6 cellular contexts compared by ENCODE assay signal in the genomic region with DNA sequence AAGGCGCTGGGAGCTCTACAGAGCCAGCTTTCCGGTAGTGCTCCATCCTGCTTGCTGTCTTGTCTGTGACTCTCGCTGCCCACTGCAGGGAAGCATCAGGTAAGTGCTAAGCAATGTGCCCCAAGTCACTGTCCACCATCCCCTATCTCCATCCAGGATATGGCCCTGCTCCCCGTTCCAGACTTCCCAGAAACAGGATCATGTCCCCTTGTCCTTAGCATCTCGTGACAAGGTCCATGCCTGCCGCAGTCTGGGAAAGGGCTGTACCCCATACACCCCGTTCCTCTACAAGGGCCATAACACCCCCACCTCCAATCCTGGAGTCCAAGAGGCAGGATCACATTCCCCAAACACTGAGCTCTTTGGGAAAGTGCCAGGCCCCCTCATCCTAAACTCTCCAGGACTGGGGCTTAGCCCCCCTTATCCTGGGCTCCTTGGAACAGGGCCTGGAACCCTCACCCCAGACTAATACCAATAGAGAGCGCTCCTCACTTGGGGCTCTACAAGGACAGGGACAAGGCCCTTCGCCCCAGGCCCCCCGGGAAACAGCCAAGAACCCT. TPM values are rescaled to one million over a fixed set of nuclear protein-coding genes. Genes with fewer than 3 reads are reported as not detected.
A peak's percentile ranks its signal among the peaks of the same experiment; 100 is the strongest.
DNase-seq lines count a peak whose midpoint lies in the region; ATAC-seq, FAIRE-seq and TF ChIP-seq lines count a peak whose summit lies in the region.

No MANE protein-coding gene starts in this region.

- FAIRE-seq in H1 (lab: Jason Lieb, UNC) = no peak

- no peak for DNase-seq in AG04449 (ENCODE audit: low read depth, low spot score)
- DNase-seq in H1 (ENCODE audit: low read depth in 1 of 2, low spot score in 2 of 2) = no peak
- peak; percentile 73 for DNase-seq in sigmoid colon
- DNase-seq in D341Med (ENCODE audit: low spot score) = no peak

- TF ChIP-seq POLR2A in H1 (IDR thresholded peaks at IDR 0.05; ENCODE audit: control extremely low read depth in 1 of 2, low read depth in 2 of 2, low read length in 2 of 2) (no peak), sigmoid colon (IDR thresholded peaks at IDR 0.05) (no peak)

- H3K14ac ChIP-seq in H1 (ENCODE audit: insufficient read length) = peak overlapping the region; percentile 92

- intact Hi-C loops in sigmoid colon (cut with DNase I) = no loop called here

- POLR2A ChIA-PET in AG04449 (lab: Yijun Ruan, JAX) (no interaction called here), H1 (lab: Charles Lee; ENCODE audit: partially characterized antibody) (interaction anchor here (0.7 to 3.4 kb wide), 7 partner anchors 20 to 101 kb away, joined by 3 to 17 read pairs (median 3); a partner anchor contains a TSS)

- no peak overlapping the region for H2BK120ac ChIP-seq in H1 (replicated peaks; ENCODE audit: low read depth, low read length)

- peaks cover 0 to 11% (median 6%) of the 10 kb centered on the region in 4 experiments; a peak in 6 of 7 replicates for H3K4me1 ChIP-seq in H1 (replicated peaks in 1 of 4; ENCODE audit: control insufficient read depth in 3 of 4, insufficient read depth in 4 of 4, low read length in 3 of 4)
- H3K4me1 ChIP-seq in sigmoid colon = peaks cover 0 to 26% (median 21%) of the 10 kb centered on the region in 4 donors

- no peak overlapping the region for H3K23ac ChIP-seq in H1 (ENCODE audit: insufficient read length)

- H3K36me3 ChIP-seq in H1 (ENCODE audit: control insufficient read depth in 2 of 4, insufficient read depth in 4 of 4, low read length in 3 of 4) (no peaks in the 10 kb centered on the region), sigmoid colon (peaks cover 5 to 29% (median 16%) of the 10 kb centered on the region in 4 donors)

- peak overlapping the region; percentile 75; the same call in 1 of the 2 replicates for H2AFZ ChIP-seq in H1 (ENCODE audit: low read length)

- peak overlapping the region; percentile 81 to 94 for H3K4me2 ChIP-seq in H1 (ENCODE audit: insufficient read depth in 1 of 2, low read depth in 2 of 2, low read length in 2 of 2)

- H3K9ac ChIP-seq in H1 (replicated peaks in 1 of 4; ENCODE audit: extremely low read depth in 1 of 4, low read depth in 3 of 4, low read length in 3 of 4) = peak overlapping the region in 3 of 4 experiments; percentile 79 to 83 (median 81); a peak in 6 of 7 replicates

- peak overlapping the region; percentile 86 for H3K4me3 ChIP-seq in AG04449 (ENCODE audit: low read depth, low read length)
- H3K4me3 ChIP-seq in H1 (ENCODE audit: extremely low read depth in 1 of 4, insufficient read depth in 2 of 4, low read depth in 3 of 4, low read length in 4 of 4) = peak overlapping the region; percentile 74 to 87 (median 82)
- H3K4me3 ChIP-seq in sigmoid colon = peak overlapping the region; percentile 61 to 70 (median 65)

- TF ChIP-seq EP300 in H1 (IDR thresholded peaks at IDR 0.05; ENCODE audit: borderline replicate concordance in 1 of 2, low read depth in 2 of 2, low read length in 2 of 2) = no peak
- TF ChIP-seq EP300 in sigmoid colon (IDR thresholded peaks at IDR 0.05) = no peak

- H2BK12ac ChIP-seq in H1 (ENCODE audit: low read depth, low read length) = peak overlapping the region; percentile 10; the same call in 1 of the 2 replicates

- ATAC-seq in HG03280 (IDR thresholded peaks at IDR 0.05; ENCODE audit: unreplicated experiment) (peak; percentile 3), HG03565 (IDR thresholded peaks at IDR 0.05; ENCODE audit: unreplicated experiment) (no peak)

- no peak for TF ChIP-seq RAD21 in H1 (IDR thresholded peaks at IDR 0.05 in 1 of 2, conservative IDR thresholded peaks at IDR 0.05 in 1 of 2; ENCODE audit: low read depth in 2 of 2, low read length in 2 of 2)

- H2BK5ac ChIP-seq in H1 (ENCODE audit: low read depth, low read length) = no peak overlapping the region

- H4K20me1 ChIP-seq in H1 (replicated peaks in 1 of 2; ENCODE audit: control insufficient read depth in 1 of 2, insufficient read depth in 2 of 2, low read length in 2 of 2) = no peaks in the 10 kb centered on the region

- H3K23me2 ChIP-seq in H1 (ENCODE audit: low read depth, low read length) = peaks cover 10% of the 10 kb centered on the region; the same call in 1 of the 2 replicates

- H3K27me3 ChIP-seq in H1 (replicated peaks in 1 of 4; ENCODE audit: control insufficient read depth in 3 of 4, extremely low read depth in 1 of 4, insufficient read depth in 3 of 4, low read length in 3 of 4) (peaks cover 0 to 6% (median 2%) of the 10 kb centered on the region in 4 experiments; a peak in 2 of 7 replicates), sigmoid colon (no peaks in the 10 kb centered on the region)

- peak overlapping the region; percentile 77 for H4K5ac ChIP-seq in H1 (ENCODE audit: insufficient read length, low read depth, low read length)

- WGBS in H1 (ENCODE audit: extremely low coverage in 1 of 2, insufficient coverage in 1 of 2, insufficient read length in 1 of 2, insufficient replicate concordance in 2 of 2, low coverage in 1 of 2, low lambda C conversion rate in 2 of 2, missing lambda C conversion rate in 1 of 2), 2 experiments = 57% methylated on average over 10 of the region's 10 CpGs; no CpG with 5 or more reads in 1 of the 2 experiments
- WGBS in sigmoid colon, 2 donors = 38 to 64% methylated on average over 10 of the region's 10 CpGs

- no peak overlapping the region for H2AK5ac ChIP-seq in H1 (ENCODE audit: low read depth, low read length)

- H4K8ac ChIP-seq in H1 (ENCODE audit: extremely low read depth, insufficient read depth, low read length) = peak overlapping the region; percentile 95

- H3K79me2 ChIP-seq in H1 (ENCODE audit: control insufficient read depth in 1 of 2, insufficient read depth in 2 of 2, low read length in 2 of 2) = no peaks in the 10 kb centered on the region

- TF ChIP-seq CTCF in AG04449 (IDR thresholded peaks at IDR 0.05; ENCODE audit: insufficient read depth, low read length, missing control alignments) (no peak), H1 (IDR thresholded peaks at IDR 0.05; ENCODE audit: control extremely low read depth in 1 of 3, insufficient read depth in 1 of 3, low read depth in 1 of 3, low read length in 3 of 3) (no peak), sigmoid colon (IDR thresholded peaks at IDR 0.05) (no peak)

- peak overlapping the region; percentile 82 for H3K4ac ChIP-seq in H1 (replicated peaks; ENCODE audit: insufficient read length, low read depth, low read length)

- H4K91ac ChIP-seq in H1 (replicated peaks; ENCODE audit: insufficient read length, low read length) = peak overlapping the region; percentile 11

- H3K18ac ChIP-seq in H1 (ENCODE audit: extremely low read depth, low read length) = peak overlapping the region; percentile 90; the same call in 1 of the 2 replicates

- H2BK15ac ChIP-seq in H1 (ENCODE audit: low read length) = 0 out of 2 replicates have a peak overlapping the region, but pooled peaks have one; percentile 19

- no peak overlapping the region for H2BK20ac ChIP-seq in H1 (ENCODE audit: low read length)

- CTCF ChIA-PET in AG04449 (lab: Yijun Ruan, JAX) (interaction anchor here (0.9 to 8.6 kb wide), 15 partner anchors 9 to 279 kb away, joined by 3 to 274 read pairs (median 4); a partner anchor contains a TSS), H1 (lab: Charles Lee; ENCODE audit: partially characterized antibody) (interaction anchor here (0.6 to 16.9 kb wide), 15 partner anchors 9 to 980 kb away, joined by 3 to 401 read pairs (median 5); a partner anchor contains a TSS)

- H3K27ac ChIP-seq in H1 (ENCODE audit: low read depth, low read length) (no peak overlapping the region), sigmoid colon (peak overlapping the region; percentile 78 to 84 (median 82))

- no peaks in the 10 kb centered on the region for H3K79me1 ChIP-seq in H1 (ENCODE audit: low read depth, low read length)

- peak overlapping the region; percentile 70 for H3K56ac ChIP-seq in H1 (replicated peaks; ENCODE audit: insufficient read length, low read depth, low read length)

- H3K9me3 ChIP-seq in H1 (ENCODE audit: insufficient read depth in 2 of 2, low read depth in 1 of 2, low read length in 1 of 2) (no peaks in the 10 kb centered on the region), sigmoid colon (no peaks in the 10 kb centered on the region)

RNA-seq across cellular contexts. Expression of a gene that starts 0.6 kb away (rescaled TPM):
- 21.6 and 25.6 TPM in 2 replicates for total RNA-seq in H1 (2021; fragmentation: NEBNext Ultra II Directional; extraction: Animal tissue kit (Norgen Biotek cat#: 25700))
- polyA plus RNA-seq in H1 (2011; rRNA removed) = 75.0 and 82.3 TPM in 2 replicates
- 52.2 TPM for polyA plus RNA-seq in H1 (2011; cell fraction: cytosol; rRNA removed)
- polyA plus RNA-seq in H1 (2011; cell fraction: nucleus; rRNA removed) = 44.1 TPM
- 34.0 to 45.6 TPM (median 39.2 TPM) in 4 replicates for polyA plus RNA-seq in H1 (2012, experiment 1 of 2)
- 62.5 TPM for polyA plus RNA-seq in H1 (2012, experiment 2 of 2)
- polyA plus RNA-seq in H1 (2013, experiment 1 of 2) = 34.6 TPM
- 35.3 TPM for polyA plus RNA-seq in H1 (2013, experiment 2 of 2)
- 8.6 and 14.4 TPM in 2 replicates for polyA minus RNA-seq in H1 (2011; rRNA and poly(A)+ RNA removed)
- 16.2 TPM for polyA minus RNA-seq in H1 (2011; cell fraction: cytosol; rRNA and poly(A)+ RNA removed)
- 12.0 TPM for polyA minus RNA-seq in H1 (2011; cell fraction: nucleus; rRNA and poly(A)+ RNA removed)
- total RNA-seq in sigmoid colon = 10 to 100 TPM; 23.3 to 44.3 (median 31.5) TPM
- 10 to 100 TPM; 47.4 to 72.1 (median 49.2) TPM for polyA plus RNA-seq in sigmoid colon

RNA-seq across cellular contexts. Expression of a gene that starts 9.0 kb away (rescaled TPM):
- 23.4 and 25.6 TPM in 2 replicates for total RNA-seq in H1 (2021; fragmentation: NEBNext Ultra II Directional; extraction: Animal tissue kit (Norgen Biotek cat#: 25700))
- polyA plus RNA-seq in H1 (2011; rRNA removed) = 37.8 and 39.2 TPM in 2 replicates
- polyA plus RNA-seq in H1 (2011; cell fraction: cytosol; rRNA removed) = 36.2 TPM
- 28.6 TPM for polyA plus RNA-seq in H1 (2011; cell fraction: nucleus; rRNA removed)
- 31.7 to 38.2 TPM (median 34.4 TPM) in 4 replicates for polyA plus RNA-seq in H1 (2012, experiment 1 of 2)
- 67.1 TPM for polyA plus RNA-seq in H1 (2012, experiment 2 of 2)
- polyA plus RNA-seq in H1 (2013, experiment 1 of 2) = 21.3 TPM
- polyA plus RNA-seq in H1 (2013, experiment 2 of 2) = 22.3 TPM
- polyA minus RNA-seq in H1 (2011; rRNA and poly(A)+ RNA removed) = 25.2 and 26.6 TPM in 2 replicates
- polyA minus RNA-seq in H1 (2011; cell fraction: cytosol; rRNA and poly(A)+ RNA removed) = 7.0 TPM
- 12.9 TPM for polyA minus RNA-seq in H1 (2011; cell fraction: nucleus; rRNA and poly(A)+ RNA removed)
- 100 to 1,000 TPM in 2 of 4 donors, 10 to 100 TPM in 2; 59.6 to 122 (median 106) TPM for total RNA-seq in sigmoid colon
- polyA plus RNA-seq in sigmoid colon = 10 to 100 TPM; 84.0 to 90.7 (median 86.7) TPM

RNA-seq across cellular contexts. Expression of a gene that starts 17.5 kb away (rescaled TPM):
- total RNA-seq in H1 (2021; fragmentation: NEBNext Ultra II Directional; extraction: Animal tissue kit (Norgen Biotek cat#: 25700)) = not detected in 2 replicates
- polyA plus RNA-seq in H1 (2011; rRNA removed) (0.08 and 0.25 TPM in 2 replicates), sigmoid colon (under 1 TPM in 1 of 3 donors, not detected in 2; 0.06 TPM)
- 0.12 TPM for polyA plus RNA-seq in H1 (2011; cell fraction: cytosol; rRNA removed)
- 0.33 TPM for polyA plus RNA-seq in H1 (2011; cell fraction: nucleus; rRNA removed)
- polyA plus RNA-seq in H1 (2012, experiment 1 of 2) = 0.11 to 0.29 TPM in 2 of 4 replicates, not detected in the others
- not detected for polyA plus RNA-seq in H1 (2012, experiment 2 of 2)
- 0.04 TPM for polyA plus RNA-seq in H1 (2013, experiment 1 of 2)
- polyA plus RNA-seq in H1 (2013, experiment 2 of 2) = 0.04 TPM
- not detected in 2 replicates for polyA minus RNA-seq in H1 (2011; rRNA and poly(A)+ RNA removed)
- polyA minus RNA-seq in H1 (2011; cell fraction: cytosol; rRNA and poly(A)+ RNA removed) = not detected
- polyA minus RNA-seq in H1 (2011; cell fraction: nucleus; rRNA and poly(A)+ RNA removed) = not detected
- total RNA-seq in sigmoid colon = not detected

RNA-seq across cellular contexts. Expression of a gene that starts 21.8 kb away (rescaled TPM):
- total RNA-seq in H1 (2021; fragmentation: NEBNext Ultra II Directional; extraction: Animal tissue kit (Norgen Biotek cat#: 25700)) = 1.2 and 1.5 TPM in 2 replicates
- polyA plus RNA-seq in H1 (2011; rRNA removed) (4.2 and 5.4 TPM in 2 replicates), sigmoid colon (1 to 10 TPM; 1.6 to 4.6 (median 4.2) TPM)
- 1.8 TPM for polyA plus RNA-seq in H1 (2011; cell fraction: cytosol; rRNA removed)
- polyA plus RNA-seq in H1 (2011; cell fraction: nucleus; rRNA removed) = 2.7 TPM
- polyA plus RNA-seq in H1 (2012, experiment 1 of 2) = 1.1 to 3.0 TPM (median 1.6 TPM) in 4 replicates
- 1.2 TPM for polyA plus RNA-seq in H1 (2012, experiment 2 of 2)
- polyA plus RNA-seq in H1 (2013, experiment 1 of 2) = 1.5 TPM
- 1.6 TPM for polyA plus RNA-seq in H1 (2013, experiment 2 of 2)
- 0.90 and 1.2 TPM in 2 replicates for polyA minus RNA-seq in H1 (2011; rRNA and poly(A)+ RNA removed)
- polyA minus RNA-seq in H1 (2011; cell fraction: cytosol; rRNA and poly(A)+ RNA removed) = 1.1 TPM
- 0.30 TPM for polyA minus RNA-seq in H1 (2011; cell fraction: nucleus; rRNA and poly(A)+ RNA removed)
- total RNA-seq in sigmoid colon = 10 to 100 TPM in 1 of 4 donors, 1 to 10 TPM in 3; 3.0 to 12.9 (median 7.5) TPM

RNA-seq across cellular contexts. Expression of a gene that starts 26.3 kb away (rescaled TPM):
- 84.2 and 86.8 TPM in 2 replicates for total RNA-seq in H1 (2021; fragmentation: NEBNext Ultra II Directional; extraction: Animal tissue kit (Norgen Biotek cat#: 25700))
- polyA plus RNA-seq in H1 (2011; rRNA removed) (134 and 169 TPM in 2 replicates), sigmoid colon (10 to 100 TPM; 12.0 to 71.5 (median 13.2) TPM)
- 106 TPM for polyA plus RNA-seq in H1 (2011; cell fraction: cytosol; rRNA removed)
- polyA plus RNA-seq in H1 (2011; cell fraction: nucleus; rRNA removed) = 96.3 TPM
- 93.0 to 157 TPM (median 138 TPM) in 4 replicates for polyA plus RNA-seq in H1 (2012, experiment 1 of 2)
- polyA plus RNA-seq in H1 (2012, experiment 2 of 2) = 125 TPM
- polyA plus RNA-seq in H1 (2013, experiment 1 of 2) = 118 TPM
- polyA plus RNA-seq in H1 (2013, experiment 2 of 2) = 156 TPM
- polyA minus RNA-seq in H1 (2011; rRNA and poly(A)+ RNA removed) = 76.9 and 81.2 TPM in 2 replicates
- polyA minus RNA-seq in H1 (2011; cell fraction: cytosol; rRNA and poly(A)+ RNA removed) = 57.5 TPM
- polyA minus RNA-seq in H1 (2011; cell fraction: nucleus; rRNA and poly(A)+ RNA removed) = 59.4 TPM
- 10 to 100 TPM; 69.0 to 82.6 (median 72.6) TPM for total RNA-seq in sigmoid colon
